1 cellular context compared by ENCODE assay signal in the genomic region with DNA sequence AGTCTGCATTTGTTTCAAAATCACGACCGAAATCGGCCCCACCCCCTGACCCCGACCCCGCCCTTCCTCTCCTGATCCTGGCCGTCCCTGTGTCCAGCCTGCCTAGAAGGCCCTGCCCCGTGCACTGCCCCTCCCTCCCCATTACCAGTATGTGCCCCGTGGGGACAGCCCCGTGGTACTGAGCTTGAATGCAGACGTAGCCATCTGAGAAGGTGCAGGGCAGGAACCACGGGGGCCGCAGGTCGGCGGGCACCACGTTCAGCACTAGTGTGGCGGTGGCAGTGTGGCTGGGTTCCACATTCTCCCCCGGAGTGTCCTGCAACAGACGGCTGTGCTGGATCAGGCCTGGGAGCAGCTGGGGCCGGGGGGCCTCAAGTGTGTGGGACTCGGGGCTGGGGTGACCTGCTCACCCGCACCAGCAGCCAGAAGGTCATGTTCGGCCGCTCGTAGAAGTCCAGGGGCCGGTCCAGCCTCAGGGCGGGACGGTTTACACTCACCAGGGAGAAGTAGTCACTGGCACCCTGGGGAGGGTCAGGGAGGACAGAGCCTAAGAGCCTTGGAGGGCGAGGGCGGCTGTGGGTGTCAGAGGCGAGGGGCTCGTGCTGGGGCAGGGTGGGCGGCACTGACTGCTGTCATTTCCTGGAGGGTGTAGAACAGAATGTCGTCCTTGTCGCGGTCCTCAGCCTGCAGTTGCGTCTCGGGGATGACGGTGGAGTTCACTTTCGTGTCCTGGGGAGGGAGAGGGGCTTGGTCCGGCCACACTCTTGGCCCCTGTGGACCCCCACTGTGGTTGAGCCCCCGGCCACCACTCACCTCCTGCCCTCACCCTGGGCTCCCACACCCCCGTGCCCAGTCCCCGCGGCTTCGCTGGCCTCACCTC.
TF ChIP-seq lines count a peak whose summit lies in the region.

No MANE protein-coding gene starts in this region.

TF ChIP-seq in HepG2, 621 proteins besides CTCF, POLR2A, EP300 and RAD21:
- peak; percentile 47; the same call in 1 of the 2 replicates for TF ChIP-seq POLR2G (IDR thresholded peaks at IDR 0.05; ENCODE audit: low read depth, low read length)
- peak; percentile 86; the same call in 1 of the 2 replicates for TF ChIP-seq AKAP8 (CRISPR knock-in tag; IDR thresholded peaks at IDR 0.05)
- no peak for TF ChIP-seq KAT7 (CRISPR knock-in tag; IDR thresholded peaks at IDR 0.05; ENCODE audit: borderline replicate concordance)
- no peak for TF ChIP-seq KMT2B (CRISPR knock-in tag; IDR thresholded peaks at IDR 0.05)
- no peak for TF ChIP-seq MATR3 (CRISPR knock-in tag; IDR thresholded peaks at IDR 0.05)
- no peak for TF ChIP-seq NONO (IDR thresholded peaks at IDR 0.05)
- TF ChIP-seq NONO (CRISPR knock-in tag; conservative IDR thresholded peaks at IDR 0.05) = peak; percentile 28
- TF ChIP-seq RBFOX2 (IDR thresholded peaks at IDR 0.05; ENCODE audit: low read depth, low read length) = no peak
- peak; percentile 89 for TF ChIP-seq AGO2 (optimal IDR thresholded peaks at IDR 0.05; ENCODE audit: low read depth, low read length)
- no peak for TF ChIP-seq ZNF674 (CRISPR knock-in tag; IDR thresholded peaks at IDR 0.05; ENCODE audit: low read depth)
- TF ChIP-seq BHLHE40 (IDR thresholded peaks at IDR 0.05; ENCODE audit: low read length) = no peak
